Comparison of ENCODE assay signal across 10 cellular contexts in the genomic region with DNA sequence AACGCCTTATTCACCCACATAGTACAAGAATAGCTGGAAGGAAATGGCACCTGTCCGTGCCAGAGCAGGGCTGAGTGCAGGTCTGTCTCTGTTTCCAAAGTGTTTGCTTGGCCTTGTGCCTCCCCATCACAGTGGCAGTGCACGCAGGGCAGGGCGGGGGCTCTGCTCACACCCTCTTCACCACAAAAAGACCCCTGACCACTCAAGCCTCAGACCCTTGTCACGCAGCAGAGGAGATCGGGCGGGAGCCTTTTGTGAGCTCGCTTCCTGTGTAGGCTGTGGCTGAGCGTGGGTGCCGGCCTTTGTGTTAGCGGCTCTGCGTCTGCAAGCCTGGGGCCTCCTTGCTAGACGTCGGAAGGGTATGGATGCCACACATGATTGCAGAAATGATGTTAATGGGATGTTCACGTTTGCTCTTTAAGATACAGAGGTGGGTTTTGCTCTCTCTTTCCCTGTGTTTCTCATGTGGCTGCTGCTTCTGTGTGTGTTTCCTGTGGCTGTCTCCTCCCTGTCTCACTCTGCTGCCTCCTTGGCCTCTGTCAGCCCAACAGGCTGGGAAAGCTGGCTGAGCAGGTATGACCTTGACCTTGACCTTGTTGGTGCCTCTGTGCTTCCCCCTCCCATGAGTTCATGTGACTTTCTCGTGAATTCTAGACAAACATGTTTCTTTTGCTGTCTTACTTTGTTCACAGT. TPM values are rescaled to one million over a fixed set of nuclear protein-coding genes. Genes with fewer than 3 reads are reported as not detected.
DNase-seq lines count a peak whose midpoint lies in the region; TF ChIP-seq lines count a peak whose summit lies in the region.
"Had no signal": no experiment of that assay in that cellular context is flagged by ENCODE, and none has a peak within 500 bp of the region (broad histone marks: within the 10 kb centered on the region; RNA-seq: fewer than 3 reads in every experiment).

No MANE protein-coding gene starts in this region.

- DNase-seq in T-helper 1 cell: peak in 4 of 5 donors; percentile 35 to 67 (median 50)
- DNase-seq in ovary: peak in 2 of 5 donors; percentile 53 to 55
- no peak for DNase-seq in Caco-2
- DNase-seq in coronary artery (ENCODE audit: low spot score): no peak
- no peak for DNase-seq in NCI-H1694 (lab: John Stamatoyannopoulos, UW)
- no peak for DNase-seq in OCI-M2 (lab: John Stamatoyannopoulos, UW; ENCODE audit: unreplicated experiment)

- peak overlapping the region; percentile 7 to 68 (median 60); a peak in 17 of 22 replicates for H3K9ac ChIP-seq in BLaER1 treated with 17β-estradiol and CSF1 and Interleukin-3, amounts not matched to agents 10 nM and 100 nM

- H3K27me3 ChIP-seq in BLaER1 treated with 17β-estradiol and CSF1 and Interleukin-3, amounts not matched to agents 10 nM and 100 nM: no peaks in the 10 kb centered on the region
- H3K27me3 ChIP-seq in ovary (no peaks in the 10 kb centered on the region), Caco-2 (replicated peaks; ENCODE audit: control insufficient read depth, insufficient read depth, low read length) (no peaks in the 10 kb centered on the region)
- H3K27me3 ChIP-seq: ascending aorta, neutrophil had no signal

- H3K36me3 ChIP-seq in BLaER1 treated with 17β-estradiol and CSF1 and Interleukin-3, amounts not matched to agents 10 nM and 100 nM: peaks cover 51 to 96% (median 74%) of the 10 kb centered on the region in 11 experiments
- no peaks in the 10 kb centered on the region for H3K36me3 ChIP-seq in ovary
- no peaks in the 10 kb centered on the region; the same call in 1 of the 2 replicates for H3K36me3 ChIP-seq in Caco-2 (ENCODE audit: control insufficient read depth, insufficient read depth, low read length)

- peaks cover 21 to 35% (median 29%) of the 10 kb centered on the region in 10 experiments for H3K4me1 ChIP-seq in BLaER1 treated with 17β-estradiol and CSF1 and Interleukin-3, amounts not matched to agents 10 nM and 100 nM
- peaks cover 16% of the 10 kb centered on the region for H3K4me1 ChIP-seq in ovary (ENCODE audit: insufficient read depth)
- no peaks in the 10 kb centered on the region for H3K4me1 ChIP-seq in Caco-2
- H3K4me1 ChIP-seq: ascending aorta had no signal

- H3K36me3 Mint-ChIP-seq in activated naive CD8-positive, alpha-beta T cell: peaks cover 5% of the 10 kb centered on the region
- peaks cover 45% of the 10 kb centered on the region for H3K36me3 Mint-ChIP-seq in Caco-2 (ENCODE audit: insufficient read depth, unreplicated experiment)

- H3K4me2 ChIP-seq in BLaER1 treated with 17β-estradiol and CSF1 and Interleukin-3, amounts not matched to agents 10 nM and 100 nM: peak overlapping the region; percentile 67 to 89 (median 76)

- CTCF ChIA-PET in Caco-2 (lab: Charles Lee): no interaction called here

- intact Hi-C loops in ovary (cut with DNase I) (no loop called here), Caco-2 (cut with micrococcal nuclease; ENCODE audit: unreplicated experiment) (no loop called here)

- POLR2A ChIA-PET in Caco-2 (lab: Charles Lee): no interaction called here

- WGBS in ovary, 3 donors: 35 to 47% (median 46%) methylated on average over 16 of the region's 16 CpGs

- no peaks in the 10 kb centered on the region for H3K27me3 Mint-ChIP-seq in activated naive CD8-positive, alpha-beta T cell
- no peaks in the 10 kb centered on the region for H3K27me3 Mint-ChIP-seq in Caco-2 (ENCODE audit: insufficient read depth, unreplicated experiment)

- peak overlapping the region in 1 of 10 experiments; percentile 26; a peak in 1 of 20 replicates for H3K4me3 ChIP-seq in BLaER1 treated with 17β-estradiol and CSF1 and Interleukin-3, amounts not matched to agents 10 nM and 100 nM
- H3K4me3 ChIP-seq in ovary: no peak overlapping the region
- no peak overlapping the region for H3K4me3 ChIP-seq in Caco-2 (ENCODE audit: low read depth, low read length)
- no peak overlapping the region for H3K4me3 ChIP-seq in coronary artery
- H3K4me3 ChIP-seq: ascending aorta had no signal

- TF ChIP-seq CTCF in ovary (IDR thresholded peaks at IDR 0.05) (no peak), Caco-2 (IDR thresholded peaks at IDR 0.05; ENCODE audit: insufficient read depth in 1 of 2, low read depth in 1 of 2, low read length in 1 of 2, severe bottlenecking in 1 of 2, unreplicated experiment in 1 of 2) (no peak), coronary artery (IDR thresholded peaks at IDR 0.05) (no peak)

- TF ChIP-seq POLR2A in ovary (IDR thresholded peaks at IDR 0.05): no peak

- no TSS peak for BruUV-seq in Caco-2 (replicated peaks; lab: Mats Ljungman, UMichigan)

- no peaks in the 10 kb centered on the region for H3K9me3 ChIP-seq in BLaER1 treated with 17β-estradiol and CSF1 and Interleukin-3, amounts not matched to agents 10 nM and 100 nM (replicated peaks in 1 of 11)
- H3K9me3 ChIP-seq in ovary: no peaks in the 10 kb centered on the region
- no peaks in the 10 kb centered on the region for H3K9me3 ChIP-seq in Caco-2
- H3K9me3 ChIP-seq: ascending aorta, neutrophil had no signal

- peaks cover 85% of the 10 kb centered on the region for H3K4me1 Mint-ChIP-seq in activated naive CD8-positive, alpha-beta T cell (ENCODE audit: low read depth)
- H3K4me1 Mint-ChIP-seq in Caco-2 (ENCODE audit: low read depth, unreplicated experiment): no peaks in the 10 kb centered on the region

- peak overlapping the region; percentile 83 for H3K4me3 Mint-ChIP-seq in activated naive CD8-positive, alpha-beta T cell
- no peak overlapping the region for H3K4me3 Mint-ChIP-seq in Caco-2 (ENCODE audit: unreplicated experiment)

- H3K9me3 Mint-ChIP-seq in activated naive CD8-positive, alpha-beta T cell (ENCODE audit: low read depth): no peaks in the 10 kb centered on the region
- no peaks in the 10 kb centered on the region for H3K9me3 Mint-ChIP-seq in Caco-2 (ENCODE audit: unreplicated experiment)

- TF ChIP-seq EP300 in ovary (IDR thresholded peaks at IDR 0.05): no peak

- peak overlapping the region; percentile 98 for H3K27ac Mint-ChIP-seq in activated naive CD8-positive, alpha-beta T cell
- H3K27ac Mint-ChIP-seq in Caco-2 (ENCODE audit: unreplicated experiment): no peak overlapping the region

- H4K20me1 ChIP-seq in BLaER1 treated with 17β-estradiol and CSF1 and Interleukin-3, amounts not matched to agents 10 nM and 100 nM: no peaks in the 10 kb centered on the region; a peak in 3 of 22 replicates

- peak overlapping the region in 10 of 11 experiments; percentile 0 to 73 (median 56); a peak in 17 of 22 replicates for H3K27ac ChIP-seq in BLaER1 treated with 17β-estradiol and CSF1 and Interleukin-3, amounts not matched to agents 10 nM and 100 nM
- H3K27ac ChIP-seq in ovary: peak overlapping the region; percentile 14 to 54
- H3K27ac ChIP-seq in coronary artery: no peak overlapping the region
- H3K27ac ChIP-seq: ascending aorta, neutrophil had no signal

RNA-seq across cellular contexts. Expression of a gene that starts 45.4 kb away (rescaled TPM):
- total RNA-seq in ovary: 1 to 10 TPM in 5 of 7 donors, under 1 TPM in 2; 0.53 to 3.7 (median 2.3) TPM
- polyA plus RNA-seq in ovary: 10 to 100 TPM in 1 of 2 donors, 1 to 10 TPM in 1; 8.5 to 16.8 TPM
- total RNA-seq in Caco-2 (2022): not detected in 2 replicates

Comparison
In these comparisons a context has a peak if more than half of its experiments do, and no peak if none do; other contexts are left out.
1. H3K27ac ChIP-seq: peak in BLaER1 treated with 17β-estradiol and CSF1 and Interleukin-3, amounts not matched to agents 10 nM and 100 nM (10 of 11) and ovary (2 of 2); none in coronary artery (0 of 2).
2. DNase-seq: peak in T-helper 1 cell (4 of 5); none in Caco-2 (0 of 2), coronary artery (single experiment), NCI-H1694 (single experiment) and OCI-M2 (single experiment).